9 cellular contexts compared by ENCODE assay signal in the genomic region with DNA sequence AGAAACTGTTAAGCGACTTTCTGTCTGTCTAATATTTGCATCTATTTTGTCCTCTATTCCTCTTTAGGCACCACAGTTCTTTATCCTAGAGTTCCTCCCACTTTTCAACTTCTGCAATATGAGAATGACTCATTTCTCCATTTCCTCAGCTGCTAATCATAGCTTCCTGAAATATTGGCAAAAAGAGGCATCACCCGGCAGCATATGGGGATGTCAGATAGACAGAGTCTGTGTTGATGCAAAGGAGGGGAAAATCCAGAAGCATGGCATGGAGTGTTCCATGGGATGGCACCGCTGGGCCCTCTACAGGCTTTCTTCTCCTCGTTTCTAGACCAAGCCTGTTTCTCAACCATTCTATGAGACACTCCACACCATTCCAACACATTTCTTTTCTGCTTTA.
DNase-seq lines count a peak whose midpoint lies in the region; ATAC-seq, FAIRE-seq and TF ChIP-seq lines count a peak whose summit lies in the region.
"Had no signal": no experiment of that assay in that cellular context is flagged by ENCODE, and none has a peak within 500 bp of the region (broad histone marks: within the 10 kb centered on the region; RNA-seq: fewer than 3 reads in every experiment).

No MANE protein-coding gene starts in this region.

- no peak overlapping the region for H3K4me3 ChIP-seq in fibroblast of lung (replicated peaks in 1 of 4; ENCODE audit: control extremely low read depth in 1 of 4, insufficient read depth in 1 of 4, low read depth in 3 of 4, low read length in 4 of 4)
- H3K4me3 ChIP-seq in small intestine (ENCODE audit: low read depth in 1 of 2, low read length in 2 of 2): no peak overlapping the region
- H3K4me3 ChIP-seq in H7 (ENCODE audit: insufficient read depth, low read depth, low read length): no peak overlapping the region

- H3K9me3 ChIP-seq in fibroblast of lung (ENCODE audit: control insufficient read depth, insufficient read depth, low read depth, low read length) (no peaks in the 10 kb centered on the region), small intestine (ENCODE audit: control insufficient read depth, low read depth) (no peaks in the 10 kb centered on the region)

- H3K4me1 Mint-ChIP-seq in stimulated activated naive CD8-positive, alpha-beta T cell treated with anti-CD3 and anti-CD28 coated beads, Interleukin-15, Interleukin-2, amounts not matched to agents 100 ng/mL and 50 ng/mL, for 24 hours (ENCODE audit: low read depth): peaks cover 89% of the 10 kb centered on the region

- no peak overlapping the region for H2AFZ ChIP-seq in fibroblast of lung (ENCODE audit: low read length)

- FAIRE-seq in small intestine (lab: Jason Lieb, UNC): no peak
- FAIRE-seq: G401.6 had no signal

- H3K27ac Mint-ChIP-seq in stimulated activated naive CD8-positive, alpha-beta T cell treated with anti-CD3 and anti-CD28 coated beads, Interleukin-15, Interleukin-2, amounts not matched to agents 100 ng/mL and 50 ng/mL, for 24 hours: peak overlapping the region; percentile 77

- H3K79me2 ChIP-seq in fibroblast of lung (ENCODE audit: control insufficient read depth, insufficient read depth, low read length): peaks cover 5% of the 10 kb centered on the region

- WGBS in small intestine, 3 donors: 58 to 70% (median 67%) methylated on average over 4 of the region's 4 CpGs

- H3K36me3 Mint-ChIP-seq in stimulated activated naive CD8-positive, alpha-beta T cell treated with anti-CD3 and anti-CD28 coated beads, Interleukin-15, Interleukin-2, amounts not matched to agents 100 ng/mL and 50 ng/mL, for 24 hours (ENCODE audit: low read depth): peaks cover 46% of the 10 kb centered on the region

- H3K4me2 ChIP-seq in fibroblast of lung (ENCODE audit: extremely low read depth, insufficient read depth, low read length): no peak overlapping the region

- H3K36me3 ChIP-seq in fibroblast of lung (ENCODE audit: control insufficient read depth, insufficient read depth, low read length) (no peaks in the 10 kb centered on the region), small intestine (ENCODE audit: control insufficient read depth in 2 of 2, insufficient read depth in 2 of 2, low read length in 2 of 2) (no peaks in the 10 kb centered on the region), H7 (replicated peaks; ENCODE audit: control insufficient read depth, insufficient read depth, low read length) (no peaks in the 10 kb centered on the region)

- no peaks in the 10 kb centered on the region for H3K27me3 Mint-ChIP-seq in stimulated activated naive CD8-positive, alpha-beta T cell treated with anti-CD3 and anti-CD28 coated beads, Interleukin-15, Interleukin-2, amounts not matched to agents 100 ng/mL and 50 ng/mL, for 24 hours

- peaks cover 4% of the 10 kb centered on the region for H3K9me3 Mint-ChIP-seq in stimulated activated naive CD8-positive, alpha-beta T cell treated with anti-CD3 and anti-CD28 coated beads, Interleukin-15, Interleukin-2, amounts not matched to agents 100 ng/mL and 50 ng/mL, for 24 hours

- TF ChIP-seq CTCF in fibroblast of lung (conservative IDR thresholded peaks at IDR 0.05 in 1 of 2, IDR thresholded peaks at IDR 0.05 in 1 of 2; ENCODE audit: low read depth in 1 of 2, low read length in 2 of 2): peak in 1 of 2 donors; percentile 4

- H3K27me3 ChIP-seq in fibroblast of lung (ENCODE audit: control insufficient read depth, insufficient read depth, low read length) (no peaks in the 10 kb centered on the region), small intestine (ENCODE audit: control insufficient read depth in 2 of 2, insufficient read depth in 2 of 2, low read length in 2 of 2) (no peaks in the 10 kb centered on the region), H7 (ENCODE audit: control insufficient read depth, insufficient read depth, low read length) (no peaks in the 10 kb centered on the region)

- no peaks in the 10 kb centered on the region for H3K4me1 ChIP-seq in fibroblast of lung (ENCODE audit: control insufficient read depth, extremely low read depth, insufficient read depth, low read length)
- H3K4me1 ChIP-seq in small intestine (ENCODE audit: control insufficient read depth in 2 of 2, insufficient read depth in 1 of 2, low read depth in 1 of 2, low read length in 1 of 2): no peaks in the 10 kb centered on the region

- no peak for ATAC-seq in stimulated activated naive CD8-positive, alpha-beta T cell treated with anti-CD3 and anti-CD28 coated beads, Interleukin-15, Interleukin-2, amounts not matched to agents 100 U/mL and 50 U/mL, for 24 hours
- ATAC-seq in SK-N-SH treated with all-trans-retinoic acid at 6 μM for 48 hours: peak; percentile 87
- ATAC-seq in HG02678 (IDR thresholded peaks at IDR 0.05; ENCODE audit: unreplicated experiment): no peak
- no peak for ATAC-seq in HG03135 (IDR thresholded peaks at IDR 0.05; ENCODE audit: unreplicated experiment)

- no peak for DNase-seq in stimulated activated naive CD8-positive, alpha-beta T cell treated with anti-CD3 and anti-CD28 coated beads, Interleukin-15, Interleukin-2, amounts not matched to agents 100 U/mL and 50 U/mL, for 24 hours
- DNase-seq in fibroblast of lung (ENCODE audit: low read depth in 2 of 2) (peak; percentile 58 to 72), small intestine (no peak), H7 (no peak)

- no peak overlapping the region for H3K9ac ChIP-seq in fibroblast of lung (ENCODE audit: insufficient read depth, low read length)

- H4K20me1 ChIP-seq in fibroblast of lung (ENCODE audit: control insufficient read depth, extremely low read depth, insufficient read depth, low read length): no peaks in the 10 kb centered on the region

- H3K27ac ChIP-seq in fibroblast of lung (ENCODE audit: insufficient read depth, low read length): no peak overlapping the region
- H3K27ac ChIP-seq in small intestine (ENCODE audit: low read depth in 1 of 2, low read length in 1 of 2): peak overlapping the region in 1 of 2 donors; percentile 38

- H3K4me3 Mint-ChIP-seq in stimulated activated naive CD8-positive, alpha-beta T cell treated with anti-CD3 and anti-CD28 coated beads, Interleukin-15, Interleukin-2, amounts not matched to agents 100 ng/mL and 50 ng/mL, for 24 hours: peak overlapping the region; percentile 29

TF ChIP-seq in SK-N-SH treated with all-trans-retinoic acid at 6 μM for 48 hours, 23 proteins besides CTCF, POLR2A, EP300 and RAD21:
- no peak for TF ChIP-seq ZFP30 (CRISPR knock-in tag; IDR thresholded peaks at IDR 0.05)
- TF ChIP-seq GLIS3 (CRISPR knock-in tag; IDR thresholded peaks at IDR 0.05): no peak
- TF ChIP-seq BACH2 (CRISPR knock-in tag; IDR thresholded peaks at IDR 0.05; ENCODE audit: borderline replicate concordance): no peak
- no peak for TF ChIP-seq ARNTL (CRISPR knock-in tag; IDR thresholded peaks at IDR 0.05; ENCODE audit: borderline replicate concordance, low read depth)
- no peak for TF ChIP-seq ZNF70 (CRISPR knock-in tag; IDR thresholded peaks at IDR 0.05)
- no peak for TF ChIP-seq ZC3H10 (CRISPR knock-in tag; IDR thresholded peaks at IDR 0.05)
- no peak for TF ChIP-seq OSR1 (CRISPR knock-in tag; IDR thresholded peaks at IDR 0.05)
- no peak for TF ChIP-seq ISL1 (CRISPR knock-in tag; IDR thresholded peaks at IDR 0.05)
- no peak for TF ChIP-seq SNAI2 (CRISPR knock-in tag; IDR thresholded peaks at IDR 0.05)
- TF ChIP-seq ZNF8 (CRISPR knock-in tag; IDR thresholded peaks at IDR 0.05): no peak
- no peak for TF ChIP-seq POU6F1 (CRISPR knock-in tag; IDR thresholded peaks at IDR 0.05; ENCODE audit: borderline replicate concordance, low read depth)
- TF ChIP-seq RARB (CRISPR knock-in tag; IDR thresholded peaks at IDR 0.05): no peak

Comparison
In these comparisons a context has a peak if more than half of its experiments do, and no peak if none do; other contexts are left out.
1. DNase-seq: peak in fibroblast of lung (2 of 2); none in stimulated activated naive CD8-positive, alpha-beta T cell treated with anti-CD3 and anti-CD28 coated beads, Interleukin-15, Interleukin-2, amounts not matched to agents 100 U/mL and 50 U/mL, for 24 hours (single experiment), small intestine (single experiment) and H7 (single experiment).